Comparison of ENCODE assay signal across 15 cellular contexts in genomic region chr3:3836845-3837244, GRCh38. TPM values are rescaled to one million over a fixed set of nuclear protein-coding genes. Genes with fewer than 3 reads are reported as not detected.
A peak's percentile ranks its signal among the peaks of the same experiment; 100 is the strongest.
DNase-seq lines count a peak whose midpoint lies in the region; ATAC-seq, FAIRE-seq and TF ChIP-seq lines count a peak whose summit lies in the region.
"Had no signal": no experiment of that assay in that cellular context is flagged by ENCODE, and none has a peak within 500 bp of the region (broad histone marks: within the 10 kb centered on the region; RNA-seq: fewer than 3 reads in every experiment).

No MANE protein-coding gene starts in this region.

- H3K4me1 ChIP-seq in BLaER1, result peaks cover 8% of the 10 kb centered on the region
- H3K4me1 ChIP-seq: Caco-2 had no signal

- no peak overlapping the region for H3K27ac ChIP-seq in BLaER1
- H3K27ac ChIP-seq: HL-60 had no signal

- no peak for TF ChIP-seq CTCF in bronchial epithelial cell (IDR thresholded peaks at IDR 0.05; ENCODE audit: insufficient read depth, low read length, severe bottlenecking)

- H3K27me3 ChIP-seq in BLaER1, result no peaks in the 10 kb centered on the region
- no peaks in the 10 kb centered on the region for H3K27me3 ChIP-seq in bronchial epithelial cell (ENCODE audit: control insufficient read depth, insufficient read depth, low read length)

- H3K4me2 ChIP-seq in BLaER1, result peak overlapping the region; percentile 51

- no peaks in the 10 kb centered on the region for H4K20me1 ChIP-seq in BLaER1

- FAIRE-seq in bronchial epithelial cell (lab: Jason Lieb, UNC), result peak; percentile 66

- no peak overlapping the region for H3K9ac ChIP-seq in BLaER1

- no peaks in the 10 kb centered on the region for H3K36me3 ChIP-seq in BLaER1
- no peaks in the 10 kb centered on the region for H3K36me3 ChIP-seq in bronchial epithelial cell (ENCODE audit: control insufficient read depth, insufficient read depth, low read length)

- ATAC-seq in GM21381 (IDR thresholded peaks at IDR 0.05; ENCODE audit: unreplicated experiment) (peak; percentile 72), HG03460 (IDR thresholded peaks at IDR 0.05; ENCODE audit: unreplicated experiment) (peak; percentile 83), HG03342 (IDR thresholded peaks at IDR 0.05; ENCODE audit: unreplicated experiment) (no peak)
- ATAC-seq: CD8-positive, alpha-beta T cell had no signal

- H3K4me3 ChIP-seq in BLaER1 (no peak overlapping the region), bronchial epithelial cell (ENCODE audit: low read depth, low read length) (no peak overlapping the region)

- DNase-seq in bronchial epithelial cell (ENCODE audit: low read depth), result no peak
- no peak for DNase-seq in NCI-H1417 treated with DMSO at 0.1 percent for 48 hours (lab: John Stamatoyannopoulos, UW)
- DNase-seq in stimulated activated CD4-positive, alpha-beta T cell treated with anti-CD3 and anti-CD28 coated beads, Interleukin-2, amount 100 ng/mL, for 24 hours, result no peak
- no peak for DNase-seq in 8988T
- DNase-seq: Caco-2; CD8-positive, alpha-beta T cell; GF-D8; GOT3; H9; KBM-7 had no signal

- H3K9me3 ChIP-seq in BLaER1, result peaks cover 27% of the 10 kb centered on the region

RNA-seq across cellular contexts. Expression of gene LRRN1, which starts 37.6 kb away (rescaled TPM):
- 0.26 TPM in 2 replicates for total RNA-seq in bronchial epithelial cell
